Comparison of ENCODE assay signal across 22 cellular contexts in the genomic region with DNA sequence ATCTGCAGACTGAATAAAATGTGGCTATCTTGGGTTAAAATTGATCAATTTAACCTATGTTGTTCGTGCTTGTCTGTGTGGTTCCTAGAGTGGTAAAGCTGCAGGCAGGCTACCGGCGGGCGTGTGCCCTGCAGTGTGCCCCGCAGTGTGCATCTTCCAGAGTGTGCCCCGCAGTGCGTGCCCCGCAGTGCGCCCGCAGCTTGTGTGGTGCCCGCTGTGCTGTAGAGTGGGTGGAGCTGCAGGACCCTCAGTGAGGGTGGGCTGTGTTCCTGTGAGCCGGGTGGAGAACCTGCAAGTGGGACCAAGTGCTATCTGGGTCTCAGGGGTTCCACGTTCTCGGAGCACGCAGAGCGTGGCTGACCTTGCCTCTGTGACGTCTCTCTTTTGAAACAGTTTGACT. TPM values are rescaled to one million over a fixed set of nuclear protein-coding genes. Genes with fewer than 3 reads are reported as not detected.
A peak's percentile ranks its signal among the peaks of the same experiment; 100 is the strongest.
DNase-seq lines count a peak whose midpoint lies in the region; ATAC-seq, FAIRE-seq and TF ChIP-seq lines count a peak whose summit lies in the region.
"Had no signal": no experiment of that assay in that cellular context is flagged by ENCODE, and none has a peak within 500 bp of the region (broad histone marks: within the 10 kb centered on the region; RNA-seq: fewer than 3 reads in every experiment).

No MANE protein-coding gene starts in this region.

- H3K4me3 ChIP-seq in H7 (ENCODE audit: insufficient read depth, low read depth, low read length) (no peak overlapping the region), RWPE2 (ENCODE audit: severe bottlenecking) (no peak overlapping the region), kidney (ENCODE audit: low read length in 2 of 2) (no peak overlapping the region)
- H3K4me3 ChIP-seq: BLaER1 had no signal

- H3K36me3 ChIP-seq in H7 (replicated peaks; ENCODE audit: control insufficient read depth, insufficient read depth, low read length) = peaks cover 53% of the 10 kb centered on the region
- peaks cover 78% of the 10 kb centered on the region for H3K36me3 ChIP-seq in RWPE2 (ENCODE audit: low read depth)
- H3K36me3 ChIP-seq in kidney (ENCODE audit: control insufficient read depth in 1 of 2, insufficient read depth in 2 of 2, low read length in 2 of 2) = peaks cover 20 to 47% of the 10 kb centered on the region in 2 donors

- peak overlapping the region; percentile 34 for H3K27ac Mint-ChIP-seq in activated CD8-positive, alpha-beta T cell treated with anti-CD3 and anti-CD28 coated beads, Interleukin-2, amount 10 ng/mL, durations not matched to agents 7 days and 5 days
- no peak overlapping the region for H3K27ac Mint-ChIP-seq in activated CD8-positive, alpha-beta T cell treated with anti-CD3 and anti-CD28 coated beads for 36 hours
- H3K27ac Mint-ChIP-seq: CD8-positive, alpha-beta T cell had no signal

- POLR2A ChIA-PET in activated CD8-positive, alpha-beta T cell treated with anti-CD3 and anti-CD28 coated beads, Interleukin-2, amount 10 ng/mL, durations not matched to agents 7 days and 5 days (lab: Charles Lee) = no interaction called here
- POLR2A ChIA-PET in activated CD8-positive, alpha-beta T cell treated with anti-CD3 and anti-CD28 coated beads for 36 hours (lab: Charles Lee) = interaction anchor here (1.0 to 4.6 kb wide), 4 partner anchors 9 to 139 kb away, joined by 3 to 24 read pairs (median 6); a partner anchor contains a TSS
- POLR2A ChIA-PET in HEK293T (lab: Yijun Ruan, JAX) = interaction anchor here (1.3 kb wide), 1 partner anchor 11 kb away, joined by 4 read pairs; a partner anchor contains a TSS

- intact Hi-C loops in activated CD8-positive, alpha-beta T cell treated with anti-CD3 and anti-CD28 coated beads for 36 hours (cut with micrococcal nuclease) = no loop called here
- intact Hi-C loops in kidney (cut with DNase I) = no loop called here

- no peak overlapping the region for H3K9ac ChIP-seq in kidney (ENCODE audit: low read length in 2 of 2)
- H3K9ac ChIP-seq: BLaER1 had no signal

- ATAC-seq in activated CD8-positive, alpha-beta T cell treated with anti-CD3 and anti-CD28 coated beads, Interleukin-2, amount 10 ng/mL, durations not matched to agents 7 days and 5 days = no peak
- no peak for ATAC-seq in activated CD8-positive, alpha-beta T cell treated with anti-CD3 and anti-CD28 coated beads for 36 hours
- no peak for ATAC-seq in RWPE2 (ENCODE audit: low read depth)
- ATAC-seq in GM21447 (IDR thresholded peaks at IDR 0.05; ENCODE audit: unreplicated experiment) = no peak
- ATAC-seq in HG03378 (IDR thresholded peaks at IDR 0.05; ENCODE audit: unreplicated experiment) = no peak
- ATAC-seq: CD8-positive, alpha-beta T cell had no signal

- H3K27me3 Mint-ChIP-seq in activated CD8-positive, alpha-beta T cell treated with anti-CD3 and anti-CD28 coated beads, Interleukin-2, amount 10 ng/mL, durations not matched to agents 7 days and 5 days (ENCODE audit: low read depth) = no peaks in the 10 kb centered on the region
- no peaks in the 10 kb centered on the region for H3K27me3 Mint-ChIP-seq in activated CD8-positive, alpha-beta T cell treated with anti-CD3 and anti-CD28 coated beads for 36 hours

- H3K36me3 Mint-ChIP-seq in activated CD8-positive, alpha-beta T cell treated with anti-CD3 and anti-CD28 coated beads, Interleukin-2, amount 10 ng/mL, durations not matched to agents 7 days and 5 days (ENCODE audit: low read depth) = peaks cover 48% of the 10 kb centered on the region
- peaks cover 56% of the 10 kb centered on the region for H3K36me3 Mint-ChIP-seq in activated CD8-positive, alpha-beta T cell treated with anti-CD3 and anti-CD28 coated beads for 36 hours (ENCODE audit: low read depth)

- H3K27ac ChIP-seq in RWPE2 (ENCODE audit: poor library complexity, severe bottlenecking) = no peak overlapping the region
- no peak overlapping the region for H3K27ac ChIP-seq in kidney (ENCODE audit: low read depth in 2 of 2, low read length in 2 of 2)
- H3K27ac ChIP-seq: BLaER1 had no signal

- CTCF ChIA-PET in activated CD8-positive, alpha-beta T cell treated with anti-CD3 and anti-CD28 coated beads, Interleukin-2, amount 10 ng/mL, durations not matched to agents 7 days and 5 days (lab: Charles Lee) = interaction anchor here (1.7 kb wide), 1 partner anchor 10 kb away, joined by 3 read pairs; no protein-coding TSS in a partner anchor
- CTCF ChIA-PET in activated CD8-positive, alpha-beta T cell treated with anti-CD3 and anti-CD28 coated beads for 36 hours (lab: Charles Lee) = no interaction called here
- CTCF ChIA-PET in HEK293T (lab: Yijun Ruan, JAX) = no interaction called here

- H3K27me3 ChIP-seq in H7 (ENCODE audit: control insufficient read depth, insufficient read depth, low read length) = no peaks in the 10 kb centered on the region
- no peaks in the 10 kb centered on the region for H3K27me3 ChIP-seq in RWPE2 (ENCODE audit: insufficient read depth, poor library complexity, severe bottlenecking)
- H3K27me3 ChIP-seq: BLaER1 had no signal

- FAIRE-seq in kidney (lab: Jason Lieb, UNC) = no peak
- FAIRE-seq: GM12892, GM18507 had no signal

- H3K4me1 Mint-ChIP-seq in activated CD8-positive, alpha-beta T cell treated with anti-CD3 and anti-CD28 coated beads, Interleukin-2, amount 10 ng/mL, durations not matched to agents 7 days and 5 days (ENCODE audit: low read depth) = no peaks in the 10 kb centered on the region
- H3K4me1 Mint-ChIP-seq in activated CD8-positive, alpha-beta T cell treated with anti-CD3 and anti-CD28 coated beads for 36 hours (ENCODE audit: low read depth) = no peaks in the 10 kb centered on the region
- H3K4me1 Mint-ChIP-seq: H9 had no signal

- TF ChIP-seq CTCF in activated CD8-positive, alpha-beta T cell treated with anti-CD3 and anti-CD28 coated beads for 36 hours (IDR thresholded peaks at IDR 0.05) = no peak
- TF ChIP-seq CTCF in RWPE2 (IDR thresholded peaks at IDR 0.05; ENCODE audit: poor library complexity, severe bottlenecking) (no peak), kidney (IDR thresholded peaks at IDR 0.05; ENCODE audit: borderline replicate concordance, extremely low read depth, insufficient read depth) (no peak)

- DNase-seq in activated CD8-positive, alpha-beta T cell treated with anti-CD3 and anti-CD28 coated beads, Interleukin-2, amount 10 ng/mL, durations not matched to agents 7 days and 5 days = no peak
- no peak for DNase-seq in activated CD8-positive, alpha-beta T cell treated with anti-CD3 and anti-CD28 coated beads for 36 hours
- DNase-seq in H7 (peak; percentile 41), RWPE2 (ENCODE audit: low spot score) (peak; percentile 63), kidney (peak; percentile 70), HEK293T (ENCODE audit: extremely low spot score) (no peak)
- DNase-seq: 8988T; CD8-positive, alpha-beta T cell; COR-L47; DMS 273 treated with DMSO at 0.1 percent for 48 hours; DMS53; DND-41; EL; GOT3; H9; KBM-7 had no signal

- no peak overlapping the region for H3K4me3 Mint-ChIP-seq in activated CD8-positive, alpha-beta T cell treated with anti-CD3 and anti-CD28 coated beads, Interleukin-2, amount 10 ng/mL, durations not matched to agents 7 days and 5 days
- H3K4me3 Mint-ChIP-seq in activated CD8-positive, alpha-beta T cell treated with anti-CD3 and anti-CD28 coated beads for 36 hours = no peak overlapping the region
- H3K4me3 Mint-ChIP-seq: CD14-positive monocyte; CD8-positive, alpha-beta T cell; H9 had no signal

- no peaks in the 10 kb centered on the region for H3K9me3 Mint-ChIP-seq in activated CD8-positive, alpha-beta T cell treated with anti-CD3 and anti-CD28 coated beads, Interleukin-2, amount 10 ng/mL, durations not matched to agents 7 days and 5 days (ENCODE audit: insufficient read depth)
- H3K9me3 Mint-ChIP-seq in activated CD8-positive, alpha-beta T cell treated with anti-CD3 and anti-CD28 coated beads for 36 hours = no peaks in the 10 kb centered on the region
- H3K9me3 Mint-ChIP-seq: CD8-positive, alpha-beta T cell; H9 had no signal

- H3K9me3 ChIP-seq in RWPE2 (ENCODE audit: severe bottlenecking) = no peaks in the 10 kb centered on the region
- no peaks in the 10 kb centered on the region for H3K9me3 ChIP-seq in kidney (ENCODE audit: control insufficient read depth in 1 of 2, low read length in 2 of 2)
- H3K9me3 ChIP-seq: BLaER1 had no signal

- H3K4me1 ChIP-seq in RWPE2 (ENCODE audit: insufficient read depth, poor library complexity, severe bottlenecking) (no peaks in the 10 kb centered on the region), kidney (ENCODE audit: control insufficient read depth in 1 of 2, insufficient read depth in 1 of 2, low read depth in 1 of 2, low read length in 2 of 2) (no peaks in the 10 kb centered on the region)

TF ChIP-seq in HEK293T, 16 proteins besides CTCF, POLR2A, EP300 and RAD21 (continues in another document):
- TF ChIP-seq HDGF (IDR thresholded peaks at IDR 0.05; ENCODE audit: borderline replicate concordance) (no peak), FOXA1 (IDR thresholded peaks at IDR 0.05) (no peak), NFRKB (IDR thresholded peaks at IDR 0.05) (no peak), FOXM1 (IDR thresholded peaks at IDR 0.05; ENCODE audit: borderline replicate concordance) (no peak), FOXK2 (IDR thresholded peaks at IDR 0.05) (no peak), L3MBTL2 (conservative IDR thresholded peaks at IDR 0.05) (no peak), ARNT (IDR thresholded peaks at IDR 0.05) (no peak), LEF1 (IDR thresholded peaks at IDR 0.05; ENCODE audit: borderline replicate concordance) (no peak)
- TF ChIP-seq, protein P1, sequence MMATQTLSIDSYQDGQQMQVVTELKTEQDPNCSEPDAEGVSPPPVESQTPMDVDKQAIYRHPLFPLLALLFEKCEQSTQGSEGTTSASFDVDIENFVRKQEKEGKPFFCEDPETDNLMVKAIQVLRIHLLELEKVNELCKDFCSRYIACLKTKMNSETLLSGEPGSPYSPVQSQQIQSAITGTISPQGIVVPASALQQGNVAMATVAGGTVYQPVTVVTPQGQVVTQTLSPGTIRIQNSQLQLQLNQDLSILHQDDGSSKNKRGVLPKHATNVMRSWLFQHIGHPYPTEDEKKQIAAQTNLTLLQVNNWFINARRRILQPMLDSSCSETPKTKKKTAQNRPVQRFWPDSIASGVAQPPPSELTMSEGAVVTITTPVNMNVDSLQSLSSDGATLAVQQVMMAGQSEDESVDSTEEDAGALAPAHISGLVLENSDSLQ (IDR thresholded peaks at IDR 0.05) = no peak

RNA-seq across cellular contexts. Expression of a gene that starts 10.7 kb away (rescaled TPM):
- 10 to 100 TPM; 32.8 to 34.4 TPM for total RNA-seq in activated CD8-positive, alpha-beta T cell treated with anti-CD3 and anti-CD28 coated beads, Interleukin-2, amount 10 ng/mL, durations not matched to agents 7 days and 5 days
- 10 to 100 TPM; 61.1 to 62.9 TPM for total RNA-seq in activated CD8-positive, alpha-beta T cell treated with anti-CD3 and anti-CD28 coated beads for 36 hours
- 43.5 and 45.7 TPM in 2 replicates for total RNA-seq in H7 (2014; rRNA removed; shearing (Covaris generic))
- 18.7 TPM for total RNA-seq in kidney
- 12.9 TPM for polyA plus RNA-seq in kidney (ENCODE audit: insufficient read depth, low read depth, low replicate concordance)

RNA-seq across cellular contexts. Expression of a gene that starts 24.0 kb away (rescaled TPM):
- 10 to 100 TPM; 50.2 to 54.4 TPM for total RNA-seq in activated CD8-positive, alpha-beta T cell treated with anti-CD3 and anti-CD28 coated beads, Interleukin-2, amount 10 ng/mL, durations not matched to agents 7 days and 5 days
- 10 to 100 TPM; 18.6 to 20.7 TPM for total RNA-seq in activated CD8-positive, alpha-beta T cell treated with anti-CD3 and anti-CD28 coated beads for 36 hours
- 28.5 and 29.6 TPM in 2 replicates for total RNA-seq in H7 (2014; rRNA removed; shearing (Covaris generic))
- 74.5 TPM for total RNA-seq in kidney
- polyA plus RNA-seq in kidney (ENCODE audit: insufficient read depth, low read depth, low replicate concordance) = 97.8 TPM

Comparison
In these comparisons a context has a peak if more than half of its experiments do, and no peak if none do; other contexts are left out.
1. DNase-seq: peak in H7 (single experiment), RWPE2 (single experiment) and kidney (single experiment); none in activated CD8-positive, alpha-beta T cell treated with anti-CD3 and anti-CD28 coated beads, Interleukin-2, amount 10 ng/mL, durations not matched to agents 7 days and 5 days (single experiment), activated CD8-positive, alpha-beta T cell treated with anti-CD3 and anti-CD28 coated beads for 36 hours (single experiment) and HEK293T (single experiment).